In genomic region chr14:54922598-54922997, GRCh38 we compare ENCODE assay signal across 18 cellular contexts.
"Had no signal": no experiment of that assay in that cellular context is flagged by ENCODE, and none has a peak within 500 bp of the region (broad histone marks: within the 10 kb centered on the region; RNA-seq: fewer than 3 reads in every experiment).

No MANE protein-coding gene starts in this region.

- H3K36me3 ChIP-seq: lower lobe of right lung, spleen had no signal

- H3K79me2 ChIP-seq: parathyroid adenoma had no signal

- H3K27me3 ChIP-seq: spleen had no signal

- H3K4me1 ChIP-seq: lower lobe of right lung, parathyroid adenoma, spleen had no signal

- H3K4me3 ChIP-seq: lower lobe of right lung, spleen had no signal

- DNase-seq: activated CD4-positive, alpha-beta T cell treated with anti-CD3 and anti-CD28 coated beads, Interleukin-2, amount 10 ng/mL, durations not matched to agents 7 days and 5 days; activated CD8-positive, alpha-beta T cell treated with anti-CD3 and anti-CD28 coated beads, Interleukin-2, amount 10 ng/mL, durations not matched to agents 7 days and 5 days; activated naive CD4-positive, alpha-beta T cell treated with Interleukin-2 at 50 U/mL for 16 hours; activated naive CD8-positive, alpha-beta T cell treated with anti-CD3 and anti-CD28 coated beads, Interleukin-2, amount 50 U/mL, for 24 hours; activated T-cell treated with anti-CD3 and anti-CD28 coated beads, Interleukin-2, amount 50 U/mL, for 24 hours; aorta; cortex of kidney; erythroblast; left colon; lower lobe of right lung; naive thymus-derived CD8-positive, alpha-beta T cell; spleen; stimulated activated CD4-positive, alpha-beta T cell treated with anti-CD3 and anti-CD28 coated beads, Interleukin-4, amount 100 ng/mL, for 4 hours; stimulated activated naive B cell treated with anti-CD40 and anti-IgM and Interleukin-4, amounts not matched to agents 10 μg/mL and 1 μg/mL and 100 μg/mL, for 72 hours had no signal

- H3K36me3 Mint-ChIP-seq: naive thymus-derived CD8-positive, alpha-beta T cell had no signal

- ATAC-seq: activated CD8-positive, alpha-beta T cell treated with anti-CD3 and anti-CD28 coated beads, Interleukin-2, amount 10 ng/mL, durations not matched to agents 7 days and 5 days; activated naive CD8-positive, alpha-beta T cell treated with anti-CD3 and anti-CD28 coated beads, Interleukin-2, amount 50 U/mL, for 24 hours; left colon; lower lobe of right lung; naive thymus-derived CD8-positive, alpha-beta T cell; stimulated activated naive B cell treated with anti-CD40 and anti-IgM and Interleukin-4, amounts not matched to agents 10 μg/mL and 1 μg/mL and 100 μg/mL, for 72 hours had no signal

- H3K27me3 Mint-ChIP-seq: activated CD4-positive, alpha-beta T cell treated with anti-CD3 and anti-CD28 coated beads, Interleukin-2, amount 10 ng/mL, durations not matched to agents 7 days and 5 days; activated naive CD8-positive, alpha-beta T cell treated with anti-CD3 and anti-CD28 coated beads, Interleukin-2, amount 50 U/mL, for 24 hours had no signal

- FAIRE-seq: endometrium had no signal

- H3K9me3 ChIP-seq: lower lobe of right lung, spleen had no signal

- H2AFZ ChIP-seq: parathyroid adenoma had no signal

- H3K9ac ChIP-seq: parathyroid adenoma had no signal

- H3K4me1 Mint-ChIP-seq: activated naive CD8-positive, alpha-beta T cell treated with anti-CD3 and anti-CD28 coated beads, Interleukin-2, amount 50 U/mL, for 24 hours; central memory CD8-positive, alpha-beta T cell; naive thymus-derived CD8-positive, alpha-beta T cell; stimulated activated naive B cell treated with anti-CD40 and anti-IgM and Interleukin-4, amounts not matched to agents 10 μg/mL and 1 μg/mL and 100 μg/mL, for 72 hours had no signal

- H3K27ac Mint-ChIP-seq: activated CD8-positive, alpha-beta T cell treated with anti-CD3 and anti-CD28 coated beads, Interleukin-2, amount 10 ng/mL, durations not matched to agents 7 days and 5 days; activated naive CD8-positive, alpha-beta T cell treated with anti-CD3 and anti-CD28 coated beads, Interleukin-2, amount 50 U/mL, for 24 hours; activated T-cell treated with anti-CD3 and anti-CD28 coated beads, Interleukin-2, amount 50 U/mL, for 24 hours; activated T-helper 2 cell treated with anti-CD3 and anti-CD28 coated beads, Interferon-gamma antibody, Interleukin-2, Interleukin-4, amounts not matched to agents 10 μg/mL and 5 μg/mL and 100 μg/mL, durations not matched to agents 14 hours and 24 hours and 36 hours; stimulated activated naive B cell treated with anti-CD40 and anti-IgM and Interleukin-4, amounts not matched to agents 10 μg/mL and 1 μg/mL and 100 μg/mL, for 72 hours had no signal

- H3K27ac ChIP-seq: lower lobe of right lung, parathyroid adenoma, spleen had no signal

- H3K4me3 Mint-ChIP-seq: activated CD4-positive, alpha-beta T cell treated with anti-CD3 and anti-CD28 coated beads, Interleukin-2, amount 10 ng/mL, durations not matched to agents 7 days and 5 days; activated CD8-positive, alpha-beta T cell treated with anti-CD3 and anti-CD28 coated beads, Interleukin-2, amount 10 ng/mL, durations not matched to agents 7 days and 5 days; activated naive CD8-positive, alpha-beta T cell treated with anti-CD3 and anti-CD28 coated beads, Interleukin-2, amount 50 U/mL, for 24 hours; activated T-cell treated with anti-CD3 and anti-CD28 coated beads, Interleukin-2, amount 50 U/mL, for 24 hours; central memory CD8-positive, alpha-beta T cell; naive thymus-derived CD8-positive, alpha-beta T cell; stimulated activated naive B cell treated with anti-CD40 and anti-IgM and Interleukin-4, amounts not matched to agents 10 μg/mL and 1 μg/mL and 100 μg/mL, for 72 hours had no signal
